ENCODE assay signal across 1 cellular context in the genomic region with DNA sequence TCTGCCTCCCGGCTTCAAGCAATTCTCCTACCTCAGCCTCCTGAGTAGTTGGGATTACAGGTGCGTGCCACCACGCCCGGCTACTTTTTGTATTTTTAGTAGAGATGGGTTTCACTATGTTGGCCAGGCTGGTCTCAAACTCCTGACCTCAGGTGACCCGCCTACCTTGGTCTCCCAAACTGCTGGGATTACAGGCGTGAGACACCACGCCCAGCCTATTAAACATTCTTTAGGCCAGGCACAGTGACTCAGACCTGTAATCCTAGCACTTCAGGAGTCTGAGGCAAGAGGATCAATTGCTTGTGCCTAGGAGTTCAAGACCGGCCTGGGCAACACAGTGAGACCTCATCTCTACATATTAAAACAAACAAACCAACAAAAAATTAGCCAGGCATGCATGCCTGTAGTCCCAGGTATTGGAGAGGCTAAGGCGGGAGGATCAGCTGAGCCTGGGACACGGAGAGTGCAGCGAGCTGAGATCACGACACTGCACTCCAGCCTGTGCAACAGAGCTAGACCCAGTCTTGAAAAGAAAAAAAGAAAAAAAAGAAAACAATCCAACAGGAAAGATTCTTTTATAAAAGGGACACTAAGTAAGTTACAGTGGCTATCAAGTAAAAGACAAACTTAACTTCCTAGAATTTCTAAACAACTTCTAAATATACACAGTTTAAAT.
TF ChIP-seq lines count a peak whose summit lies in the region.

No MANE protein-coding gene starts in this region.

TF ChIP-seq in HepG2, 621 proteins besides CTCF, POLR2A, EP300 and RAD21 (continued from another document):
- TF ChIP-seq ZNF280D (CRISPR knock-in tag; IDR thresholded peaks at IDR 0.05) (no peak), CBX2 (IDR thresholded peaks at IDR 0.05; ENCODE audit: low read depth, low read length) (no peak), CBX2 (CRISPR knock-in tag; IDR thresholded peaks at IDR 0.05; ENCODE audit: low read depth) (no peak), ELK4 (CRISPR knock-in tag; IDR thresholded peaks at IDR 0.05; ENCODE audit: borderline replicate concordance) (no peak), DNMT1 (CRISPR knock-in tag; IDR thresholded peaks at IDR 0.05) (no peak), ZNF574 (CRISPR knock-in tag; IDR thresholded peaks at IDR 0.05) (no peak)
